Comparison of ENCODE assay signal across 8 cellular contexts in the genomic region with DNA sequence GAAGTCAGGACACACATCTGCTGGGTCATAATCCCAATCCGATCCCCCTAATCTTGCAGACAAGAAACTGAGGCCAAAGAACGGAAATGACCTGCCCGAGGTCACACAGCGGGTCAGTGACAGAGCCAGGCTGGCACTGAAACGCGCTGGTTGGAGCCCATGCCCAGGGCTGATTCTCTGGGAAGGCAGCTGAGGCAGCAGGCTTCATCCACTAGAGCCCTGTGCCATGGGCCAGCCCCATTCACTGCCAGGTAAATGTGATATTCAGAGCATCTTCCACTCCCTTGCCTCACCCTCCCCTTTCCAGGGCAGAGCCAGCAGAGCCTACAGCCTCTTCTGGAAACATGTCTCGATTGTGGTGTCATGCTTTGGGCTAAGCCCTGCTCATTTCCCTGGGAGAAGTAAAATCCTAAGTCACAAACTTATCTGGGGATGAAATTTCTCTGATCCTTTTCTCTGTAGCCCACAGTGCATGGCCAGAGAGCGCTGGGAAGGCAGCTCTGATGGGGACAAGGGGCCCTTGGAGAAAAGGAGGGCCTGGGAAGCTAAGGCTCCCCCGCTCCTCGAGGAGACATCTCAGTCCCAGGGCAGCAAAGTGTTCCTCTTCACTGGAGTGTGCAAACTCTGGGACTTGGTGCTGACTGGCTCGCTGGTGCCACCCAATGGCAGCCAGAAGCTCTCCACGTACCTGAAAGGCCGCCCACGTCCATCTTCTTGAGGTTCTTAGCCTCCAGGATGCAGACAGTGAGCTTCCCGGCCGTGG.
DNase-seq lines count a peak whose midpoint lies in the region; ATAC-seq lines count a peak whose summit lies in the region.

No MANE protein-coding gene starts in this region.

- intact Hi-C loops in head of caudate nucleus (cut with DNase I), result no loop called here

- ATAC-seq in GM19467 (IDR thresholded peaks at IDR 0.05; ENCODE audit: unreplicated experiment) (peak; percentile 79), HG02642 (IDR thresholded peaks at IDR 0.05; ENCODE audit: poor library complexity, unreplicated experiment) (no peak)
- ATAC-seq in activated CD4-positive, CD25-positive, alpha-beta regulatory T cell treated with anti-CD3 and anti-CD28 coated beads, Interleukin-2, amount 50 U/mL, for 24 hours, result no peak

- peak; percentile 44 for DNase-seq in COLO668 (lab: John Stamatoyannopoulos, UW; ENCODE audit: unreplicated experiment)
- DNase-seq in NCI-H2196 (lab: John Stamatoyannopoulos, UW; ENCODE audit: unreplicated experiment), result peak; percentile 53
- peak; percentile 36 to 57 for DNase-seq in activated T-cell treated with anti-CD3 and anti-CD28 coated beads, Interleukin-2, amount 50 U/mL, for 48 hours
- DNase-seq in head of caudate nucleus, result peak; percentile 48 to 92 (median 73)
- DNase-seq in putamen (ENCODE audit: low spot score), result peak; percentile 65
